ENCODE assay signal across 18 cellular contexts in genomic region chr19:14110650-14111049, GRCh38. TPM values are rescaled to one million over a fixed set of nuclear protein-coding genes. Genes with fewer than 3 reads are reported as not detected.
"Had no signal": no experiment of that assay in that cellular context is flagged by ENCODE, and none has a peak within 500 bp of the region (broad histone marks: within the 10 kb centered on the region; RNA-seq: fewer than 3 reads in every experiment).

No MANE protein-coding gene starts in this region.

- H3K27me3 ChIP-seq: adrenal gland, thyroid gland had no signal

- H3K9me3 ChIP-seq: adrenal gland, lower lobe of right lung, psoas muscle, thyroid gland had no signal

- H3K27ac Mint-ChIP-seq: activated CD4-positive, alpha-beta memory T cell treated with anti-CD3 and anti-CD28 coated beads for 36 hours; activated T-helper 1 cell treated with anti-CD3 and anti-CD28 coated beads, Interleukin-12 subunit alpha, Interleukin-12 subunit beta, Interleukin-2, Interleukin-4 antibody, amounts not matched to agents 30 ng/mL and 10 ng/mL and 1 ng/mL, durations not matched to agents 14 hours and 24 hours and 36 hours had no signal

- DNase-seq: activated CD4-positive, alpha-beta memory T cell treated with anti-CD3 and anti-CD28 coated beads for 36 hours; activated CD4-positive, alpha-beta T cell treated with anti-CD3 and anti-CD28 coated beads for 1 hour; activated CD8-positive, alpha-beta memory T cell treated with anti-CD3 and anti-CD28 coated beads, Interleukin-2, amount 50 U/mL, for 4 hours; activated naive CD4-positive, alpha-beta T cell treated with Interleukin-2 at 50 U/mL for 16 hours; adrenal gland; central memory CD4-positive, alpha-beta T cell; dermis blood vessel endothelial cell; hippocampal formation; lower lobe of right lung; midbrain; nucleus accumbens; psoas muscle; stimulated activated CD4-positive, alpha-beta T cell treated with anti-CD3 and anti-CD28 coated beads, Interleukin-4, amount 100 ng/mL, for 1 hour; stimulated activated CD8-positive, alpha-beta memory T cell treated with anti-CD3 and anti-CD28 coated beads, Interleukin-4, amount 100 ng/mL, for 48 hours; stimulated activated naive CD8-positive, alpha-beta T cell treated with anti-CD3 and anti-CD28 coated beads, Interleukin-15, amount 100 ng/mL, for 72 hours; T-helper 9 cell; thyroid gland had no signal

- ATAC-seq: lower lobe of right lung; psoas muscle; stimulated activated naive CD8-positive, alpha-beta T cell treated with anti-CD3 and anti-CD28 coated beads, Interleukin-15, amount 100 ng/mL, for 72 hours had no signal

- H3K9me3 Mint-ChIP-seq: activated CD4-positive, alpha-beta memory T cell treated with anti-CD3 and anti-CD28 coated beads for 36 hours; activated T-helper 1 cell treated with anti-CD3 and anti-CD28 coated beads, Interleukin-12 subunit alpha, Interleukin-12 subunit beta, Interleukin-2, Interleukin-4 antibody, amounts not matched to agents 30 ng/mL and 10 ng/mL and 1 ng/mL, durations not matched to agents 14 hours and 24 hours and 36 hours; stimulated activated naive CD8-positive, alpha-beta T cell treated with anti-CD3 and anti-CD28 coated beads, Interleukin-15, amount 100 ng/mL, for 72 hours had no signal

- H3K36me3 Mint-ChIP-seq: activated CD4-positive, alpha-beta memory T cell treated with anti-CD3 and anti-CD28 coated beads for 36 hours had no signal

- H3K27me3 Mint-ChIP-seq: activated CD4-positive, alpha-beta memory T cell treated with anti-CD3 and anti-CD28 coated beads for 36 hours; stimulated activated naive CD8-positive, alpha-beta T cell treated with anti-CD3 and anti-CD28 coated beads, Interleukin-15, amount 100 ng/mL, for 72 hours had no signal

- H3K27ac ChIP-seq: lower lobe of right lung, thyroid gland had no signal

- H3K4me3 Mint-ChIP-seq: activated CD4-positive, alpha-beta memory T cell treated with anti-CD3 and anti-CD28 coated beads for 36 hours; activated T-helper 1 cell treated with anti-CD3 and anti-CD28 coated beads, Interleukin-12 subunit alpha, Interleukin-12 subunit beta, Interleukin-2, Interleukin-4 antibody, amounts not matched to agents 30 ng/mL and 10 ng/mL and 1 ng/mL, durations not matched to agents 14 hours and 24 hours and 36 hours; stimulated activated naive CD8-positive, alpha-beta T cell treated with anti-CD3 and anti-CD28 coated beads, Interleukin-15, amount 100 ng/mL, for 72 hours had no signal

- H3K4me3 ChIP-seq: adrenal gland, lower lobe of right lung, psoas muscle, thyroid gland had no signal

RNA-seq across cellular contexts. Expression of gene C19orf67, which starts 25.1 kb away (rescaled TPM):
- total RNA-seq: activated CD4-positive, alpha-beta memory T cell treated with anti-CD3 and anti-CD28 coated beads for 36 hours; adrenal gland; dermis blood vessel endothelial cell; lower lobe of right lung; psoas muscle; thyroid gland had no signal
- polyA plus RNA-seq: adrenal gland, psoas muscle had no signal
